In genomic region chr20:50304501-50304856, GRCh38 we compare ENCODE assay signal across 10 cellular contexts.
DNase-seq lines count a peak whose midpoint lies in the region; ATAC-seq and TF ChIP-seq lines count a peak whose summit lies in the region.
"Had no signal": no experiment of that assay in that cellular context is flagged by ENCODE, and none has a peak within 500 bp of the region (broad histone marks: within the 10 kb centered on the region; RNA-seq: fewer than 3 reads in every experiment).

No MANE protein-coding gene starts in this region.

- POLR2A ChIA-PET in PC-9 (lab: Charles Lee; ENCODE audit: unreplicated experiment): no interaction called here

- DNase-seq in PC-9 (no peak), esophagus muscularis mucosa (ENCODE audit: extremely low spot score) (no peak), medulla oblongata (ENCODE audit: extremely low spot score) (peak; percentile 44), tibial artery (peak; percentile 69 to 89), MM.1S (no peak), SHP77 treated with DMSO at 0.1 percent for 48 hours (lab: John Stamatoyannopoulos, UW) (no peak)

- BruUV-seq in PC-9 (replicated peaks; lab: Mats Ljungman, UMichigan): no TSS peak

- no peaks in the 10 kb centered on the region for H3K27me3 ChIP-seq in PC-9 (ENCODE audit: insufficient read depth, low read depth)
- no peaks in the 10 kb centered on the region for H3K27me3 ChIP-seq in esophagus muscularis mucosa
- H3K27me3 ChIP-seq in tibial artery: no peaks in the 10 kb centered on the region
- H3K27me3 ChIP-seq in MM.1S (replicated peaks; ENCODE audit: insufficient read depth, low read length): peaks cover 79% of the 10 kb centered on the region
- H3K27me3 ChIP-seq: pancreas had no signal

- H3K9me3 ChIP-seq in PC-9 (ENCODE audit: insufficient read depth, low read depth) (no peaks in the 10 kb centered on the region), esophagus muscularis mucosa (no peaks in the 10 kb centered on the region), tibial artery (peaks cover 0 to 3% (median 0%) of the 10 kb centered on the region in 3 donors), MM.1S (replicated peaks; ENCODE audit: insufficient read depth, low read length) (no peaks in the 10 kb centered on the region)
- H3K9me3 ChIP-seq: pancreas had no signal

- H3K79me2 ChIP-seq in PC-9 (ENCODE audit: low read depth) (no peaks in the 10 kb centered on the region), MM.1S (ENCODE audit: low read length) (no peaks in the 10 kb centered on the region)

- 48% methylated on average over 8 of the region's 10 CpGs for WGBS in esophagus muscularis mucosa

- H3K4me2 ChIP-seq in PC-9 (peak overlapping the region; percentile 14; the same call in 1 of the 2 replicates), MM.1S (ENCODE audit: low read depth, low read length) (no peak overlapping the region)
- H3K4me2 ChIP-seq: KMS-11 had no signal

- TF ChIP-seq EP300 in esophagus muscularis mucosa (IDR thresholded peaks at IDR 0.05): no peak

- H3K9ac ChIP-seq in MM.1S (ENCODE audit: low read length): no peak overlapping the region
- H3K9ac ChIP-seq: KMS-11 had no signal

- H3K9me2 ChIP-seq in PC-9 (ENCODE audit: insufficient read depth) (no peaks in the 10 kb centered on the region), MM.1S (replicated peaks; ENCODE audit: insufficient read depth, low read length) (no peaks in the 10 kb centered on the region)

- H3K4me1 ChIP-seq in PC-9 (replicated peaks; ENCODE audit: insufficient read depth) (peaks cover 66% of the 10 kb centered on the region), esophagus muscularis mucosa (peaks cover 49 to 74% (median 71%) of the 10 kb centered on the region in 4 donors), tibial artery (peaks cover 0 to 75% (median 59%) of the 10 kb centered on the region in 4 donors), MM.1S (ENCODE audit: low read length) (no peaks in the 10 kb centered on the region)

- 0 out of 2 replicates have a peak overlapping the region, but pooled peaks have one; percentile 11 for H3K27ac ChIP-seq in PC-9
- peak overlapping the region; percentile 82 to 89 (median 88) for H3K27ac ChIP-seq in esophagus muscularis mucosa (replicated peaks in 1 of 4)
- H3K27ac ChIP-seq in tibial artery: peak overlapping the region; percentile 79 to 92
- no peak overlapping the region for H3K27ac ChIP-seq in MM.1S (ENCODE audit: low read length)
- H3K27ac ChIP-seq: KMS-11 had no signal

- intact Hi-C loops in PC-9 (cut with micrococcal nuclease; ENCODE audit: unreplicated experiment): no loop called here
- intact Hi-C loops in esophagus muscularis mucosa (cut with DNase I): loop anchor here (10.0 kb wide), 1 partner anchor 150 kb away; no protein-coding TSS in a partner anchor
- intact Hi-C loops in tibial artery (cut with DNase I; ENCODE audit: low total_unique reads): no loop called here

- H3K36me3 ChIP-seq in PC-9 (ENCODE audit: low read depth) (no peaks in the 10 kb centered on the region), esophagus muscularis mucosa (no peaks in the 10 kb centered on the region), tibial artery (no peaks in the 10 kb centered on the region), MM.1S (replicated peaks; ENCODE audit: insufficient read depth, low read length) (no peaks in the 10 kb centered on the region)
- H3K36me3 ChIP-seq: pancreas had no signal

- H2AFZ ChIP-seq in PC-9: no peak overlapping the region
- H2AFZ ChIP-seq in MM.1S (ENCODE audit: low read length): no peak overlapping the region

- ATAC-seq in HG02678 (IDR thresholded peaks at IDR 0.05; ENCODE audit: unreplicated experiment) (no peak), HG02642 (IDR thresholded peaks at IDR 0.05; ENCODE audit: poor library complexity, unreplicated experiment) (no peak)

- CTCF ChIA-PET in PC-9 (lab: Charles Lee): no interaction called here

- no peaks in the 10 kb centered on the region for H4K20me1 ChIP-seq in PC-9 (ENCODE audit: insufficient read depth)
- H4K20me1 ChIP-seq in MM.1S (ENCODE audit: insufficient read depth, low read length): no peaks in the 10 kb centered on the region

- H3F3A ChIP-seq in PC-9 (ENCODE audit: insufficient read depth, low read depth) (peaks cover 59% of the 10 kb centered on the region), MM.1S (ENCODE audit: insufficient read depth, low read length) (no peaks in the 10 kb centered on the region)

- no peak for TF ChIP-seq POLR2A in esophagus muscularis mucosa (IDR thresholded peaks at IDR 0.05; ENCODE audit: low read depth)

- H3K4me3 ChIP-seq in PC-9: no peak overlapping the region
- no peak overlapping the region for H3K4me3 ChIP-seq in esophagus muscularis mucosa
- H3K4me3 ChIP-seq in tibial artery: no peak overlapping the region
- no peak overlapping the region for H3K4me3 ChIP-seq in MM.1S (ENCODE audit: low read length)
- H3K4me3 ChIP-seq: pancreas had no signal

- no peak for TF ChIP-seq CTCF in PC-9 (conservative IDR thresholded peaks at IDR 0.05)
- no peak for TF ChIP-seq CTCF in esophagus muscularis mucosa (IDR thresholded peaks at IDR 0.05)
- no peak for TF ChIP-seq CTCF in tibial artery (IDR thresholded peaks at IDR 0.05)
- no peak for TF ChIP-seq CTCF in MM.1S (IDR thresholded peaks at IDR 0.05; ENCODE audit: low read length)

Comparison
In these comparisons a context has a peak if more than half of its experiments do, and no peak if none do; other contexts are left out.
1. DNase-seq: peak in medulla oblongata (single experiment) and tibial artery (2 of 2); none in PC-9 (0 of 2), esophagus muscularis mucosa (single experiment), MM.1S (single experiment) and SHP77 treated with DMSO at 0.1 percent for 48 hours (single experiment).